In the genomic region with DNA sequence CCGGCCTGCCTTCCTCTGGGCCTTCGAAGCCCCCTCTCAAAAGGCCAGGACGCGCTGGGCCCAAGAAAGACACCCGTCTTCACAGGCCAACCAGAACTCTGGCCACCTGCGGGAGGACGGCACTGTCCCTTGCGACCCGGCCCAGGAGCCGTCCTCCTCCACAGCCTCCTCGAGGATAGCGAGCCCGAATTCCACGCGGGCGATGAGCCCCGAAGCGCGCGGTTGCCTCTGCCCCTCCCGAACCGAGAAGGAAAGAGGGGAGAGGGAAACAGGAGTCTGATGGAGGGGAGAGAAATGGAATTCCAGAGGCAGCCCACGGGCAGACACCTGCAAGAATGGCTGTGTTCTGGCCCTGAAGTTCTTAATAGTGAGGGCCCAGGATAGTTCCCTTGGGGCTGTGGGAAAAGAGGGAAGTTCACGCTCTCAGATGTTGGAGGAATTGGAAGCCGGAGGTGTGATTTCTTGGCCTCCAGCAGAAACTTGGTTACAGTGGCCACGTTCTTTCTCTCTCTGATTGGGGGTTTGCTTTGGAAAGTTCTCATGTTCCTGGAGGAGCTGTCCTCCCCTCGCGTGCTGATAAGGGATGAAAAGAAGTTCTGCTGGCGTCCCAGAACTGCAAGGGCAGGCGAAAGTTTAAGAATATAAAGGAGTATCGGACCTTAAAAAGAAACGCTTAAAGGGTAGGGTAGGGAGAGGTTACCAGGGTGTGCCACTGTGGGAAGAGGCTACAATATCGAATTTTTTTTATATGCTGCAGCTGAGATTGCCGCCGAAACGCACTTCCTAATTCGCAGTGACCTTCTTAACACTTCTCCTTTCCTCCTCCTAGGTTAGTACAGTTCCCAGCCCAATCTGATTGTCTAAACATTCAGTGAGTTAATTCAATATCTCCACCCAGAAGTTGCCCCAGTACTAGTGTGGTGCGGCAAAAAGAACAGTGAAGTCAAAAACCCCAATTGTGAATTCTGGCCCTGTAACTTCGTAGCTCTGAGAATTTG, we compare ENCODE assay signal across 8 cellular contexts. TPM values are rescaled to one million over a fixed set of nuclear protein-coding genes. Genes with fewer than 3 reads are reported as not detected.
A peak's percentile ranks its signal among the peaks of the same experiment; 100 is the strongest.
DNase-seq lines count a peak whose midpoint lies in the region; ATAC-seq and TF ChIP-seq lines count a peak whose summit lies in the region.

No MANE protein-coding gene starts in this region.

- DNase-seq in CD4-positive, alpha-beta T cell, result no peak
- DNase-seq in NT2/D1 (ENCODE audit: low read depth, low spot score), result peak; percentile 58
- DNase-seq in esophagus muscularis mucosa (ENCODE audit: extremely low spot score), result no peak
- no peak for DNase-seq in NCI-H1930 (lab: John Stamatoyannopoulos, UW)
- DNase-seq in activated CD4-positive, alpha-beta T cell treated with anti-CD3 and anti-CD28 coated beads for 1 hour, result no peak

- H3K27ac ChIP-seq in CD4-positive, alpha-beta T cell (ENCODE audit: low read depth, low read length), result no peak overlapping the region
- H3K27ac ChIP-seq in esophagus muscularis mucosa (replicated peaks in 1 of 4), result no peak overlapping the region

- H3K27me3 Mint-ChIP-seq in CD4-positive, alpha-beta T cell, result peaks cover 88% of the 10 kb centered on the region

- no peak for TF ChIP-seq CTCF in CD4-positive, alpha-beta T cell (IDR thresholded peaks at IDR 0.05)
- TF ChIP-seq CTCF in esophagus muscularis mucosa (IDR thresholded peaks at IDR 0.05), result no peak

- H3K4me1 ChIP-seq in NT2/D1 (ENCODE audit: insufficient read depth, insufficient read length), result peaks cover 2% of the 10 kb centered on the region
- peaks cover 17 to 33% (median 28%) of the 10 kb centered on the region in 4 donors for H3K4me1 ChIP-seq in esophagus muscularis mucosa
- peaks cover 23% of the 10 kb centered on the region for H3K4me1 ChIP-seq in neuron (ENCODE audit: insufficient read depth, low read length)

- intact Hi-C loops in CD4-positive, alpha-beta T cell (cut with DNase I, micrococcal nuclease), result no loop called here
- intact Hi-C loops in esophagus muscularis mucosa (cut with DNase I), result no loop called here

- no peaks in the 10 kb centered on the region for H3K9me3 Mint-ChIP-seq in CD4-positive, alpha-beta T cell

- H3K36me3 ChIP-seq in NT2/D1 (ENCODE audit: insufficient read depth, insufficient read length, low read length), result no peaks in the 10 kb centered on the region
- H3K36me3 ChIP-seq in esophagus muscularis mucosa, result no peaks in the 10 kb centered on the region
- H3K36me3 ChIP-seq in neuron (ENCODE audit: insufficient read depth, low read length), result no peaks in the 10 kb centered on the region

- H3K4me3 Mint-ChIP-seq in CD4-positive, alpha-beta T cell, result peak overlapping the region; percentile 3

- POLR2A ChIA-PET in CD4-positive, alpha-beta T cell (lab: Charles Lee), result no interaction called here

- H3K4me3 ChIP-seq in NT2/D1 (ENCODE audit: insufficient read length, low read depth) (peak overlapping the region; percentile 33), esophagus muscularis mucosa (peak overlapping the region; percentile 51 to 68 (median 60)), neuron (ENCODE audit: low read length) (peak overlapping the region; percentile 94)

- WGBS in esophagus muscularis mucosa, result 10% methylated on average over 27 of the region's 39 CpGs

- H3K27ac Mint-ChIP-seq in CD4-positive, alpha-beta T cell, result no peak overlapping the region

- H3K36me3 Mint-ChIP-seq in CD4-positive, alpha-beta T cell (ENCODE audit: low read depth), result no peaks in the 10 kb centered on the region

- TF ChIP-seq POLR2A in esophagus muscularis mucosa (IDR thresholded peaks at IDR 0.05; ENCODE audit: low read depth), result no peak

- H2AFZ ChIP-seq in neuron (ENCODE audit: low read depth, low read length), result peak overlapping the region; percentile 94

- CTCF ChIA-PET in CD4-positive, alpha-beta T cell (lab: Charles Lee), result no interaction called here

- TF ChIP-seq EP300 in esophagus muscularis mucosa (IDR thresholded peaks at IDR 0.05), result no peak

- H3K4me1 Mint-ChIP-seq in CD4-positive, alpha-beta T cell (ENCODE audit: low read depth), result peaks cover 21% of the 10 kb centered on the region

- H3K9me3 ChIP-seq in CD4-positive, alpha-beta T cell (ENCODE audit: control insufficient read depth, low read length), result no peaks in the 10 kb centered on the region
- H3K9me3 ChIP-seq in NT2/D1 (ENCODE audit: insufficient read depth, low read length), result no peaks in the 10 kb centered on the region
- H3K9me3 ChIP-seq in esophagus muscularis mucosa, result no peaks in the 10 kb centered on the region
- no peaks in the 10 kb centered on the region for H3K9me3 ChIP-seq in neuron (ENCODE audit: low read length)

- peak overlapping the region; percentile 25 for H3K9ac ChIP-seq in NT2/D1 (ENCODE audit: insufficient read length, low read depth)

- peaks cover 63% of the 10 kb centered on the region for H3K27me3 ChIP-seq in CD4-positive, alpha-beta T cell (ENCODE audit: control insufficient read depth, insufficient read depth, low read length)
- H3K27me3 ChIP-seq in NT2/D1 (ENCODE audit: insufficient read depth, insufficient read length), result peaks cover 63% of the 10 kb centered on the region
- H3K27me3 ChIP-seq in esophagus muscularis mucosa, result peaks cover 0 to 50% (median 24%) of the 10 kb centered on the region in 4 donors
- no peaks in the 10 kb centered on the region for H3K27me3 ChIP-seq in neuron (ENCODE audit: insufficient read depth, low read length)

- no peak for ATAC-seq in CD4-positive, alpha-beta T cell (ENCODE audit: poor library complexity)
- no peak for ATAC-seq in HG03439 (IDR thresholded peaks at IDR 0.05; ENCODE audit: unreplicated experiment)
- no peak for ATAC-seq in HG02642 (IDR thresholded peaks at IDR 0.05; ENCODE audit: poor library complexity, unreplicated experiment)

RNA-seq across cellular contexts. Expression of a gene that starts 5.8 kb away (rescaled TPM):
- total RNA-seq in CD4-positive, alpha-beta T cell, result not detected
- total RNA-seq in esophagus muscularis mucosa, result under 1 TPM in 3 of 4 donors, not detected in 1; 0.17 to 0.71 (median 0.23) TPM

Comparison
In these comparisons a context has a peak if more than half of its experiments do, and no peak if none do; other contexts are left out.
1. H3K4me3 ChIP-seq: peak in every context shown above with its lines; median percentile 94 in neuron; 60 in esophagus muscularis mucosa; 33 in NT2/D1.